22 cellular contexts compared by ENCODE assay signal in the genomic region with DNA sequence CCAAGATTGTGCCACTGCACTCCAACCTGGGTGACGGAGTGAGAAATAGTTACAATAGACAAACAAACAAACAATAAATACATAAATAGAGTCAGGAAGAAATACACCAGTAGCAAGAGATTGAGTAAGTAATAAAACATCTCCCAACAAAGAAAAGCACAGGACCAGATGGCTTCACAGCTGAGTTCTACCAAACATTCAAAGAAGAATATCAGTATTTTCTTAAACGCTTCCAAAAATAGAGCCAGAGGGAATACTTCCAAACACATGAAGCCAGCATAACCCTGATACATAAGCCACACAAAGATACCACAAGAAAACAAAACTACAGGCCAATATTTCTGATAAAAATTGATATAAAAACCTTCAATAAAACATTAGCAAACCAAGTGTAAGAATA. TPM values are rescaled to one million over a fixed set of nuclear protein-coding genes. Genes with fewer than 3 reads are reported as not detected.
"Had no signal": no experiment of that assay in that cellular context is flagged by ENCODE, and none has a peak within 500 bp of the region (broad histone marks: within the 10 kb centered on the region; RNA-seq: fewer than 3 reads in every experiment).

No MANE protein-coding gene starts in this region.

- H3K4me1 ChIP-seq: Peyer's patch had no signal

- H3K36me3 Mint-ChIP-seq: activated naive CD4-positive, alpha-beta T cell treated with anti-CD3 and anti-CD28 coated beads, Interleukin-2, amount 10 ng/mL, durations not matched to agents 7 days and 5 days; activated naive CD8-positive, alpha-beta T cell treated with anti-CD3 and anti-CD28 coated beads for 36 hours had no signal

- H3K4me1 Mint-ChIP-seq: activated naive CD4-positive, alpha-beta T cell treated with anti-CD3 and anti-CD28 coated beads, Interleukin-2, amount 10 ng/mL, durations not matched to agents 7 days and 5 days; activated naive CD8-positive, alpha-beta T cell treated with anti-CD3 and anti-CD28 coated beads for 36 hours; central memory CD8-positive, alpha-beta T cell had no signal

- H3K27me3 Mint-ChIP-seq: activated naive CD4-positive, alpha-beta T cell treated with anti-CD3 and anti-CD28 coated beads, Interleukin-2, amount 10 ng/mL, durations not matched to agents 7 days and 5 days; activated naive CD8-positive, alpha-beta T cell treated with anti-CD3 and anti-CD28 coated beads for 36 hours had no signal

- H3K9me3 ChIP-seq: Peyer's patch had no signal

- H3K9me3 Mint-ChIP-seq: activated CD8-positive, alpha-beta T cell treated with anti-CD3 and anti-CD28 coated beads for 36 hours; activated naive CD4-positive, alpha-beta T cell treated with anti-CD3 and anti-CD28 coated beads, Interleukin-2, amount 10 ng/mL, durations not matched to agents 7 days and 5 days; activated T-helper 2 cell treated with anti-CD3 and anti-CD28 coated beads, Interferon-gamma antibody, Interleukin-2, Interleukin-4, amounts not matched to agents 10 μg/mL and 5 μg/mL and 100 μg/mL, durations not matched to agents 14 hours and 24 hours and 36 hours; central memory CD8-positive, alpha-beta T cell; T-helper 1 cell treated with Interleukin-12 subunit alpha and Interleukin-12 subunit beta and Interleukin-4 antibody, amounts not matched to agents 30 μg/mL and 1 μg/mL, for 36 hours had no signal

- H3K36me3 ChIP-seq: Peyer's patch had no signal

- H3K27ac Mint-ChIP-seq: activated CD8-positive, alpha-beta T cell treated with anti-CD3 and anti-CD28 coated beads for 36 hours; activated naive CD4-positive, alpha-beta T cell treated with anti-CD3 and anti-CD28 coated beads, Interleukin-2, amount 10 ng/mL, durations not matched to agents 7 days and 5 days; activated naive CD8-positive, alpha-beta T cell treated with anti-CD3 and anti-CD28 coated beads for 36 hours; activated T-cell treated with anti-CD3 and anti-CD28 coated beads, Interleukin-2, amount 50 U/mL, for 72 hours; activated T-helper 2 cell treated with anti-CD3 and anti-CD28 coated beads, Interferon-gamma antibody, Interleukin-2, Interleukin-4, amounts not matched to agents 10 μg/mL and 5 μg/mL and 100 μg/mL, durations not matched to agents 14 hours and 24 hours and 36 hours; T-helper 1 cell treated with Interleukin-12 subunit alpha and Interleukin-12 subunit beta and Interleukin-4 antibody, amounts not matched to agents 30 μg/mL and 1 μg/mL, for 36 hours had no signal

- ATAC-seq: activated CD4-positive, CD25-positive, alpha-beta regulatory T cell treated with anti-CD3 and anti-CD28 coated beads, Interleukin-2, amount 50 U/mL, for 24 hours; activated CD8-positive, alpha-beta T cell treated with anti-CD3 and anti-CD28 coated beads for 36 hours; activated T-cell treated with anti-CD3 and anti-CD28 coated beads, Interleukin-2, amount 50 U/mL, for 72 hours had no signal

- H3K4me3 Mint-ChIP-seq: activated CD8-positive, alpha-beta T cell treated with anti-CD3 and anti-CD28 coated beads for 36 hours; activated naive CD4-positive, alpha-beta T cell treated with anti-CD3 and anti-CD28 coated beads, Interleukin-2, amount 10 ng/mL, durations not matched to agents 7 days and 5 days; activated naive CD8-positive, alpha-beta T cell treated with anti-CD3 and anti-CD28 coated beads for 36 hours; activated T-cell treated with anti-CD3 and anti-CD28 coated beads, Interleukin-2, amount 50 U/mL, for 72 hours; central memory CD8-positive, alpha-beta T cell; T-helper 1 cell treated with Interleukin-12 subunit alpha and Interleukin-12 subunit beta and Interleukin-4 antibody, amounts not matched to agents 30 μg/mL and 1 μg/mL, for 36 hours had no signal

- DNase-seq: activated CD4-positive, alpha-beta T cell treated with anti-CD3 and anti-CD28 coated beads for 4 hours; activated CD8-positive, alpha-beta memory T cell treated with anti-CD3 and anti-CD28 coated beads, Interleukin-2, amount 50 U/mL, for 4 hours; activated CD8-positive, alpha-beta T cell treated with anti-CD3 and anti-CD28 coated beads for 36 hours; activated gamma-delta T cell treated with Interleukin-2 at 50 U/mL for 16 hours; activated naive CD4-positive, alpha-beta T cell treated with anti-CD3 and anti-CD28 coated beads, Interleukin-2, amount 10 ng/mL, durations not matched to agents 7 days and 5 days; activated naive CD8-positive, alpha-beta T cell treated with anti-CD3 and anti-CD28 coated beads for 36 hours; activated T-cell treated with anti-CD3 and anti-CD28 coated beads, Interleukin-2, amount 50 U/mL, for 72 hours; NCI-H1092; NCI-H1417; NCI-H2029 treated with DMSO at 0.1 percent for 48 hours; NCI-H345; NCI-H510A; NCI-H526 treated with DMSO at 0.1 percent for 48 hours; NCI-H82; OCI-M1; Peyer's patch; SHP77 treated with DMSO at 0.1 percent for 48 hours had no signal

- H3K27me3 ChIP-seq: Peyer's patch had no signal

- H3K27ac ChIP-seq: Peyer's patch, RWPE1 had no signal

- H3K4me3 ChIP-seq: Peyer's patch had no signal

RNA-seq across cellular contexts. Expression of gene IGSF10, which starts 30.7 kb away (rescaled TPM):
- total RNA-seq: activated CD8-positive, alpha-beta T cell treated with anti-CD3 and anti-CD28 coated beads for 36 hours; activated naive CD8-positive, alpha-beta T cell treated with anti-CD3 and anti-CD28 coated beads for 36 hours; activated T-cell treated with anti-CD3 and anti-CD28 coated beads, Interleukin-2, amount 50 U/mL, for 72 hours; activated T-helper 2 cell treated with anti-CD3 and anti-CD28 coated beads, Interferon-gamma antibody, Interleukin-2, Interleukin-4, amounts not matched to agents 10 μg/mL and 5 μg/mL and 100 μg/mL, durations not matched to agents 14 hours and 24 hours and 36 hours had no signal
